In genomic region chr2:1911811-1912210, GRCh38 we compare ENCODE assay signal across 25 cellular contexts.
"Had no signal": no experiment of that assay in that cellular context is flagged by ENCODE, and none has a peak within 500 bp of the region (broad histone marks: within the 10 kb centered on the region; RNA-seq: fewer than 3 reads in every experiment).

No MANE protein-coding gene starts in this region.

- ATAC-seq: esophagus mucosa; gastrocnemius medialis; left lobe of liver; natural killer cell; pancreas; stimulated activated memory B cell treated with anti-CD40 and anti-IgM and Interleukin-4, amounts not matched to agents 10 μg/mL and 1 μg/mL and 100 μg/mL, for 72 hours; stimulated activated naive CD8-positive, alpha-beta T cell treated with anti-CD3 and anti-CD28 coated beads, Interleukin-15, Interleukin-2, amounts not matched to agents 100 U/mL and 50 U/mL, for 24 hours had no signal

- H3K9me3 ChIP-seq: gastrocnemius medialis, neutrophil, pancreas, spleen, testis, tibial nerve, upper lobe of left lung, uterus had no signal

- FAIRE-seq: colon, kidney, pancreas had no signal

- H3K4me1 ChIP-seq: gastrocnemius medialis, pancreas, testis, upper lobe of left lung, uterus had no signal

- H3K36me3 ChIP-seq: gastrocnemius medialis, neutrophil, pancreas, spleen, tibial nerve, upper lobe of left lung, uterus had no signal

- H3K4me3 ChIP-seq: dorsolateral prefrontal cortex, gastrocnemius medialis, hepatocyte, lung, pancreas, skin epidermis, spleen, testis, tibial nerve, upper lobe of left lung, uterus had no signal

- H3K79me2 ChIP-seq: hepatocyte had no signal

- DNase-seq: dorsolateral prefrontal cortex; effector CD4-positive, alpha-beta T cell; foreskin fibroblast; gastrocnemius medialis; kidney; natural killer cell; pancreas; right cardiac atrium; spleen; stimulated activated CD4-positive, alpha-beta T cell treated with anti-CD3 and anti-CD28 coated beads, Interleukin-4, amount 100 ng/mL, for 4 hours; stimulated activated naive CD8-positive, alpha-beta T cell treated with anti-CD3 and anti-CD28 coated beads, Interleukin-15, Interleukin-2, amounts not matched to agents 100 U/mL and 50 U/mL, for 24 hours; substantia nigra; testis; uterus had no signal

- H3K27me3 ChIP-seq: gastrocnemius medialis, hepatocyte, pancreas, testis, tibial nerve, upper lobe of left lung, uterus had no signal

- H2AFZ ChIP-seq: hepatocyte had no signal

- H3K27ac ChIP-seq: epithelial cell of prostate, gastrocnemius medialis, hepatocyte, neutrophil, pancreas, skin epidermis, testis, tibial nerve, upper lobe of left lung, uterus had no signal
